Comparison of ENCODE assay signal across 25 cellular contexts in the genomic region with DNA sequence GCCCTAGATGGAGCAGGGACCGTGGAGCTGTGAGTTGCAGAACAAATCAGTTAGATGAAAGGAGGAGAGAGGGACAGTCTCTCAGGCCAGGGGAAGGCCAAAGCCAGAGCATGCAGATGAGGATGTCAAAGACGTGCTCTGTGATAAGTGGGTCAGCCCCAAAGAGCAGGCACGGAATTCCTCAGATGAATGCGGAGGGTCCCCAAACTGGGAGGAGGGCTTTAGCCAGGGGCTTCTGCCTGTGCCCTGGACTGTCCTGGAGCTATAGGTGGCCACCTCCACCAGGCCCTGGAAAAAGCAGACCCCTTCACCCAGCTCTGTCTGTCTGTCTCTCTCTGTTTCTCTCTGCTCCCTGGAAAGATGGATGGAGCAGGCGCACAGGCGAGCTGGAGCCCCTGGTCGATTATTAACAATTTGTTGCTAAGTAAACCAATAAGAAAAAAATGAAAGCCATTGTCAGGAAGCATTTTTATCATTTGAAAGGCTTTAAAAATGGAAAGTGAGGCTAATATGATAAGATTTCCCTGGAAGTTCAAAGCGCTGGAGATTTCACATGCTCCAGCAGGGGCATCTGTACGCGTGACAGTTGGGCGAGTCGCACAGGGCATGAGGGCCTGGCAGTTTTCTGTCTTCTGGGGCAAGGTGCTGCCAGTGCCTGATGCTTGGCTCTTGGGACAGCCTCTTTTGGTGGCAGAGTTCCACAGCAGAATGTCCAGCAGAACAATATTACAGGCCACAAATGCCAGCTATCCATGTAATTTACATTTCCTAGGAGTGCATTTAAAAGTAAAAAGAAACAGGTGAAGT.
"Had no signal": no experiment of that assay in that cellular context is flagged by ENCODE, and none has a peak within 500 bp of the region (broad histone marks: within the 10 kb centered on the region; RNA-seq: fewer than 3 reads in every experiment).

No MANE protein-coding gene starts in this region.

- H3K9me3 ChIP-seq: esophagus muscularis mucosa, gastroesophageal sphincter, mucosa of descending colon, psoas muscle, sigmoid colon, testis, tibial artery, upper lobe of left lung had no signal

- H3K27ac ChIP-seq: coronary artery, esophagus muscularis mucosa, foreskin keratinocyte, gastroesophageal sphincter, heart right ventricle, psoas muscle, sigmoid colon, testis, tibial artery, upper lobe of left lung had no signal

- DNase-seq: dermis blood vessel endothelial cell; effector memory CD4-positive, alpha-beta T cell; foreskin keratinocyte; heart right ventricle; hippocampal formation; kidney glomerular epithelial cell; mesenchymal stem cell; naive B cell; psoas muscle; right cardiac atrium; sigmoid colon; stimulated activated CD4-positive, alpha-beta T cell treated with anti-CD3 and anti-CD28 coated beads, Interleukin-4, amount 100 ng/mL, for 4 hours; stimulated activated naive CD8-positive, alpha-beta T cell treated with anti-CD3 and anti-CD28 coated beads, Interleukin-15, Interleukin-2, amounts not matched to agents 100 U/mL and 50 U/mL, for 24 hours; substantia nigra; testis; tibial artery; upper lobe of left lung had no signal

- H3K4me1 ChIP-seq: esophagus muscularis mucosa, foreskin keratinocyte, gastroesophageal sphincter, heart right ventricle, psoas muscle, sigmoid colon, tibial artery, upper lobe of left lung had no signal

- H3K36me3 ChIP-seq: upper lobe of left lung had no signal

- ATAC-seq: foreskin keratinocyte; gastroesophageal sphincter; heart right ventricle; mucosa of descending colon; natural killer cell treated with Interleukin-12 subunit alpha and Interleukin-12 subunit beta and Interleukin-15 and Interleukin-18, amount 100 ng/mL, for 72 hours; psoas muscle; stimulated activated memory B cell treated with anti-CD40 and anti-IgM and Interleukin-4, amounts not matched to agents 10 μg/mL and 1 μg/mL and 100 μg/mL, for 72 hours; stimulated activated naive CD8-positive, alpha-beta T cell treated with anti-CD3 and anti-CD28 coated beads, Interleukin-15, Interleukin-2, amounts not matched to agents 100 U/mL and 50 U/mL, for 24 hours had no signal

- FAIRE-seq: endothelial cell of umbilical vein, islet of Langerhans had no signal

- H3K4me3 ChIP-seq: coronary artery, esophagus muscularis mucosa, gastroesophageal sphincter, heart right ventricle, mucosa of descending colon, psoas muscle, sigmoid colon, testis, tibial artery, upper lobe of left lung had no signal
